ENCODE assay signal across 23 cellular contexts in genomic region chr21:46005481-46005881, GRCh38. TPM values are rescaled to one million over a fixed set of nuclear protein-coding genes. Genes with fewer than 3 reads are reported as not detected.
DNase-seq lines count a peak whose midpoint lies in the region; ATAC-seq and TF ChIP-seq lines count a peak whose summit lies in the region.
"Had no signal": no experiment of that assay in that cellular context is flagged by ENCODE, and none has a peak within 500 bp of the region (broad histone marks: within the 10 kb centered on the region; RNA-seq: fewer than 3 reads in every experiment).

No MANE protein-coding gene starts in this region.

- WGBS in SK-N-SH (ENCODE audit: low lambda C conversion rate) = 95% methylated on average over 12 of the region's 20 CpGs
- 83% methylated on average over 20 of the region's 20 CpGs for WGBS in prostate gland

- H4K20me1 ChIP-seq in SK-N-SH (ENCODE audit: insufficient read depth) = no peaks in the 10 kb centered on the region
- no peaks in the 10 kb centered on the region for H4K20me1 ChIP-seq in HCT116 (ENCODE audit: insufficient read depth)
- H4K20me1 ChIP-seq: BLaER1 had no signal

- H3K9me3 Mint-ChIP-seq in endothelial cell (ENCODE audit: unreplicated experiment) = no peaks in the 10 kb centered on the region

- TF ChIP-seq POLR2A in HCT116 (IDR thresholded peaks at IDR 0.05; ENCODE audit: borderline replicate concordance, extremely low read depth, insufficient read depth, insufficient read length) (no peak), prostate gland (IDR thresholded peaks at IDR 0.05) (no peak)

- H3K9ac ChIP-seq in SK-N-SH = no peak overlapping the region
- no peak overlapping the region for H3K9ac ChIP-seq in HCT116 (ENCODE audit: low read length)
- H3K9ac ChIP-seq: BLaER1 had no signal

- POLR2A ChIA-PET in SK-N-SH (lab: Yijun Ruan, JAX) (no interaction called here), HCT116 (lab: Charles Lee) (no interaction called here)

- no TSS peak for BruUV-seq in HCT116 (replicated peaks; lab: Mats Ljungman, UMichigan)

- no peaks in the 10 kb centered on the region for H3F3A ChIP-seq in SK-N-SH (replicated peaks; ENCODE audit: insufficient read depth)

- H3K27me3 ChIP-seq in SK-N-SH (ENCODE audit: insufficient read depth) (no peaks in the 10 kb centered on the region), HCT116 (ENCODE audit: insufficient read depth, low read length) (no peaks in the 10 kb centered on the region), prostate gland (replicated peaks; ENCODE audit: insufficient read depth) (no peaks in the 10 kb centered on the region)
- H3K27me3 ChIP-seq: hepatocyte, pancreas had no signal

- no peak overlapping the region for H3K4me3 Mint-ChIP-seq in endothelial cell (ENCODE audit: unreplicated experiment)
- H3K4me3 Mint-ChIP-seq: brain; dendritic cell treated with granulocyte-macrophage colony-stimulating factor and Interleukin-4, amounts not matched to agents 40 ng/mL and 50 ng/mL, for 4 days had no signal

- peaks cover 5% of the 10 kb centered on the region for H3K36me3 Mint-ChIP-seq in endothelial cell (ENCODE audit: low read depth, unreplicated experiment)

- ATAC-seq in SK-N-SH treated with all-trans-retinoic acid at 6 μM for 48 hours (no peak), HCT116 (peak; percentile 33; the same call in 1 of the 2 replicates)
- ATAC-seq: pancreas had no signal

- RAD21 ChIA-PET in HCT116 (lab: Charles Lee; ENCODE audit: low non-redundant PET in 1 of 2, low total read pairs in 2 of 2, uncharacterized antibody in 2 of 2, unreplicated experiment in 2 of 2) = no interaction called here

- H2AFZ ChIP-seq in SK-N-SH (ENCODE audit: low read depth) (no peak overlapping the region), HCT116 (ENCODE audit: low read depth, low read length, poor library complexity, severe bottlenecking) (no peak overlapping the region)
- H2AFZ ChIP-seq: hepatocyte had no signal

- no peak for TF ChIP-seq CTCF in SK-N-SH (IDR thresholded peaks at IDR 0.05)
- TF ChIP-seq CTCF in HCT116 (IDR thresholded peaks at IDR 0.05 in 2 of 3, conservative IDR thresholded peaks at IDR 0.05 in 1 of 3; ENCODE audit: borderline replicate concordance in 1 of 3, insufficient read depth in 1 of 3, low read depth in 2 of 3, low read length in 2 of 3) = no peak
- no peak for TF ChIP-seq CTCF in fibroblast of mammary gland (conservative IDR thresholded peaks at IDR 0.05; ENCODE audit: control insufficient read depth, insufficient read depth, low read depth, low read length)
- no peak for TF ChIP-seq CTCF in prostate gland (IDR thresholded peaks at IDR 0.05)
- TF ChIP-seq CTCF in endothelial cell (IDR thresholded peaks at IDR 0.05; ENCODE audit: unreplicated experiment) = no peak

- H3K36me3 ChIP-seq in SK-N-SH (replicated peaks in 1 of 2; ENCODE audit: control insufficient read depth in 1 of 2, insufficient read depth in 2 of 2, low read length in 1 of 2) = peaks cover 0 to 3% of the 10 kb centered on the region in 2 experiments
- H3K36me3 ChIP-seq in HCT116 (ENCODE audit: control insufficient read depth in 1 of 2, insufficient read depth in 2 of 2, low read length in 2 of 2) = no peaks in the 10 kb centered on the region; a peak in 1 of 4 replicates
- no peaks in the 10 kb centered on the region for H3K36me3 ChIP-seq in prostate gland
- H3K36me3 ChIP-seq: BLaER1, pancreas had no signal

- H3K27ac ChIP-seq in SK-N-SH (ENCODE audit: low read depth in 2 of 2, low read length in 1 of 2) (no peak overlapping the region), HCT116 (ENCODE audit: low read depth, low read length) (peak overlapping the region; percentile 26; the same call in 1 of the 2 replicates), prostate gland (no peak overlapping the region)
- H3K27ac ChIP-seq: 22Rv1, BLaER1, hepatocyte, pancreas had no signal

- no peak overlapping the region for H3K4me3 ChIP-seq in SK-N-SH (ENCODE audit: low read depth in 2 of 2, low read length in 1 of 2)
- no peak overlapping the region for H3K4me3 ChIP-seq in HCT116 (replicated peaks in 1 of 2; ENCODE audit: low read depth in 1 of 2, low read length in 2 of 2)
- no peak overlapping the region for H3K4me3 ChIP-seq in fibroblast of mammary gland (ENCODE audit: control insufficient read depth, low read depth, low read length)
- no peak overlapping the region for H3K4me3 ChIP-seq in prostate gland
- H3K4me3 ChIP-seq: BLaER1, hepatocyte, lung, pancreas had no signal

- no peak overlapping the region for H3K27ac Mint-ChIP-seq in endothelial cell (ENCODE audit: unreplicated experiment)
- H3K27ac Mint-ChIP-seq: dendritic cell treated with granulocyte-macrophage colony-stimulating factor and Interleukin-4, amounts not matched to agents 40 ng/mL and 50 ng/mL, for 4 days had no signal

- no peaks in the 10 kb centered on the region for H3K9me2 ChIP-seq in SK-N-SH
- no peaks in the 10 kb centered on the region for H3K9me2 ChIP-seq in HCT116 (ENCODE audit: insufficient read depth)

- H3K79me2 ChIP-seq in SK-N-SH (ENCODE audit: insufficient read depth) (no peaks in the 10 kb centered on the region), HCT116 (ENCODE audit: insufficient read depth, low read length) (no peaks in the 10 kb centered on the region)
- H3K79me2 ChIP-seq: hepatocyte had no signal

- H3K9me3 ChIP-seq in SK-N-SH = no peaks in the 10 kb centered on the region
- H3K9me3 ChIP-seq in HCT116 (ENCODE audit: control insufficient read depth in 1 of 2, insufficient read depth in 1 of 2, low read depth in 1 of 2, low read length in 2 of 2) = no peaks in the 10 kb centered on the region
- H3K9me3 ChIP-seq in prostate gland = no peaks in the 10 kb centered on the region
- H3K9me3 ChIP-seq: pancreas had no signal

- TF ChIP-seq RAD21 in SK-N-SH (IDR thresholded peaks at IDR 0.05; ENCODE audit: low read length) = no peak
- TF ChIP-seq RAD21 in HCT116 (IDR thresholded peaks at IDR 0.05; ENCODE audit: low read depth) = no peak

- no peak for TF ChIP-seq EP300 in SK-N-SH (IDR thresholded peaks at IDR 0.05; ENCODE audit: borderline replicate concordance in 1 of 2, low read depth in 1 of 2, low read length in 1 of 2)

- H3K4me2 ChIP-seq in SK-N-SH (no peak overlapping the region), HCT116 (ENCODE audit: low read length) (no peak overlapping the region)
- H3K4me2 ChIP-seq: BLaER1, hepatocyte had no signal

- peaks cover 5% of the 10 kb centered on the region for H3K27me3 Mint-ChIP-seq in endothelial cell (ENCODE audit: unreplicated experiment)
- H3K27me3 Mint-ChIP-seq: brain; dendritic cell treated with granulocyte-macrophage colony-stimulating factor and Interleukin-4, amounts not matched to agents 40 ng/mL and 50 ng/mL, for 4 days had no signal

- intact Hi-C loops in HCT116 (cut with micrococcal nuclease) (no loop called here), prostate gland (cut with DNase I) (no loop called here)

- no peaks in the 10 kb centered on the region for H3K4me1 Mint-ChIP-seq in endothelial cell (ENCODE audit: unreplicated experiment)
- H3K4me1 Mint-ChIP-seq: brain had no signal

- CTCF ChIA-PET in SK-N-SH (lab: Yijun Ruan, JAX) (no interaction called here), HCT116 (lab: Charles Lee) (no interaction called here)

- DNase-seq in SK-N-SH = peak; percentile 28
- DNase-seq in HCT116 (ENCODE audit: low read depth, low spot score) = no peak
- peak; percentile 54 for DNase-seq in fibroblast of mammary gland (ENCODE audit: low read depth)
- peak; percentile 3 for DNase-seq in prostate gland (ENCODE audit: low spot score)
- DNase-seq in DMS53 treated with DMSO at 0.1 percent for 48 hours (lab: John Stamatoyannopoulos, UW; ENCODE audit: unreplicated experiment) = no peak
- no peak for DNase-seq in activated gamma-delta T cell treated with Interleukin-2 at 50 U/mL for 16 hours
- DNase-seq in endothelial cell (ENCODE audit: low spot score) = no peak
- DNase-seq: activated CD4-positive, alpha-beta T cell treated with anti-CD3 and anti-CD28 coated beads for 48 hours; NCI-H146; NCI-H2171 treated with DMSO at 0.1 percent for 48 hours; NCI-H526 treated with DMSO at 0.1 percent for 48 hours; SHP77; stimulated activated CD4-positive, alpha-beta T cell treated with anti-CD3 and anti-CD28 coated beads, Interleukin-2, amount 100 ng/mL, for 24 hours; stimulated activated naive CD4-positive, alpha-beta T cell; T-helper 1 cell had no signal

- H3K4me1 ChIP-seq in SK-N-SH (ENCODE audit: control insufficient read depth in 1 of 2, insufficient read depth in 2 of 2, low read depth in 1 of 2, low read length in 1 of 2) (no peaks in the 10 kb centered on the region; a peak in 1 of 4 replicates), HCT116 (ENCODE audit: control insufficient read depth in 1 of 2, insufficient read depth in 2 of 2, low read length in 2 of 2) (peaks cover 2 to 9% of the 10 kb centered on the region in 2 experiments; a peak in 2 of 4 replicates), prostate gland (replicated peaks) (no peaks in the 10 kb centered on the region)
- H3K4me1 ChIP-seq: BLaER1, pancreas had no signal

TF ChIP-seq in SK-N-SH, 30 proteins besides CTCF, POLR2A, EP300 and RAD21:
- no peak for TF ChIP-seq EZH2phosphoT487 (IDR thresholded peaks at IDR 0.05; ENCODE audit: borderline replicate concordance, low read depth)

TF ChIP-seq in SK-N-SH treated with all-trans-retinoic acid at 6 μM for 48 hours, 23 proteins besides CTCF, POLR2A, EP300 and RAD21 (continues in another document):
- TF ChIP-seq BACH2 (CRISPR knock-in tag; IDR thresholded peaks at IDR 0.05; ENCODE audit: borderline replicate concordance) (no peak), TCF4 (CRISPR knock-in tag; IDR thresholded peaks at IDR 0.05; ENCODE audit: borderline replicate concordance) (no peak), ISL1 (CRISPR knock-in tag; IDR thresholded peaks at IDR 0.05) (no peak)

TF ChIP-seq in HCT116, 20 proteins besides CTCF, POLR2A, EP300 and RAD21 (continues in another document):
- TF ChIP-seq YY1 (IDR thresholded peaks at IDR 0.05; ENCODE audit: extremely low read depth, insufficient replicate concordance, low read depth, low read length) (no peak), CEBPB (IDR thresholded peaks at IDR 0.05; ENCODE audit: low read depth) (no peak), TCF7L2 (IDR thresholded peaks at IDR 0.05; ENCODE audit: borderline replicate concordance, extremely low read depth, insufficient read depth, insufficient read length) (no peak), ZNF274 (IDR thresholded peaks at IDR 0.05; ENCODE audit: low read depth, low read length) (no peak), FOSL1 (IDR thresholded peaks at IDR 0.05; ENCODE audit: low read depth) (no peak)

RNA-seq across cellular contexts. Expression of gene COL6A1, which starts 23.9 kb away (rescaled TPM):
- 37.3 and 107 TPM in 2 replicates for polyA plus RNA-seq in SK-N-SH (2012; rRNA removed)
- 34.3 and 65.0 TPM in 2 replicates for polyA plus RNA-seq in SK-N-SH (2012; cell fraction: cytosol; rRNA removed)
- 241 and 268 TPM in 2 replicates for polyA plus RNA-seq in SK-N-SH (2012; cell fraction: nucleus; rRNA removed)
- total RNA-seq in HCT116 (2021; ENCODE audit: unreplicated experiment) = 87.5 TPM
- 96.4 and 117 TPM in 2 replicates for polyA plus RNA-seq in HCT116 (2012)
- 100 to 1,000 TPM; 163 to 265 TPM for total RNA-seq in prostate gland
- total RNA-seq in endothelial cell (ENCODE audit: unreplicated experiment) = 65.5 TPM

Comparison
In these comparisons a context has a peak if more than half of its experiments do, and no peak if none do; other contexts are left out.
1. DNase-seq: peak in SK-N-SH (single experiment), fibroblast of mammary gland (single experiment) and prostate gland (single experiment); none in HCT116 (single experiment), DMS53 treated with DMSO at 0.1 percent for 48 hours (single experiment), activated gamma-delta T cell treated with Interleukin-2 at 50 U/mL for 16 hours (single experiment) and endothelial cell (single experiment).